In genomic region chr14:90561031-90561430, GRCh38 we compare ENCODE assay signal across 16 cellular contexts.
A peak's percentile ranks its signal among the peaks of the same experiment; 100 is the strongest.
DNase-seq lines count a peak whose midpoint lies in the region; ATAC-seq and TF ChIP-seq lines count a peak whose summit lies in the region.
"Had no signal": no experiment of that assay in that cellular context is flagged by ENCODE, and none has a peak within 500 bp of the region (broad histone marks: within the 10 kb centered on the region; RNA-seq: fewer than 3 reads in every experiment).

No MANE protein-coding gene starts in this region.

- H4K91ac ChIP-seq in mesenchymal stem cell (ENCODE audit: low read length), result no peak overlapping the region

- no peak overlapping the region for H3K23ac ChIP-seq in mesenchymal stem cell (ENCODE audit: low read length in 2 of 2)

- H2BK120ac ChIP-seq in mesenchymal stem cell (ENCODE audit: low read depth, low read length), result no peak overlapping the region

- H3K36me3 ChIP-seq in BLaER1 (peaks cover 20% of the 10 kb centered on the region), mesenchymal stem cell (ENCODE audit: control insufficient read depth in 1 of 2, insufficient read depth in 2 of 2, low read depth in 1 of 2, low read length in 2 of 2) (peaks cover 13 to 17% of the 10 kb centered on the region in 2 experiments)
- H3K36me3 ChIP-seq: Peyer's patch had no signal

- no peak overlapping the region for H3K4me3 ChIP-seq in BLaER1
- no peak overlapping the region for H3K4me3 ChIP-seq in mesenchymal stem cell (ENCODE audit: insufficient read depth in 1 of 2, low read depth in 1 of 2, low read length in 2 of 2)
- H3K4me3 ChIP-seq: GM12878, Peyer's patch had no signal

- H3K4me1 Mint-ChIP-seq in nephron progenitor cell (peaks cover 21% of the 10 kb centered on the region), immature natural killer cell (no peaks in the 10 kb centered on the region)
- H3K4me1 Mint-ChIP-seq: IgD-negative memory B cell had no signal

- no peaks in the 10 kb centered on the region for H3K9me3 Mint-ChIP-seq in nephron progenitor cell
- no peaks in the 10 kb centered on the region for H3K9me3 Mint-ChIP-seq in activated naive CD4-positive, alpha-beta T cell treated with anti-CD3 and anti-CD28 coated beads, Interleukin-2, amount 50 U/mL, for 72 hours
- H3K9me3 Mint-ChIP-seq in immature natural killer cell, result no peaks in the 10 kb centered on the region

- no peak overlapping the region for H4K8ac ChIP-seq in mesenchymal stem cell (ENCODE audit: low read length)

- H3K14ac ChIP-seq in mesenchymal stem cell (ENCODE audit: low read length in 2 of 2), result no peak overlapping the region

- DNase-seq in NCI-H146 (lab: John Stamatoyannopoulos, UW), result peak; percentile 50
- no peak for DNase-seq in NCI-H146 treated with DMSO at 0.1 percent for 48 hours (lab: John Stamatoyannopoulos, UW; ENCODE audit: unreplicated experiment)
- DNase-seq in caudate nucleus (lab: John Stamatoyannopoulos, UW), result no peak
- DNase-seq in nephron progenitor cell, result no peak
- no peak for DNase-seq in activated naive CD4-positive, alpha-beta T cell treated with anti-CD3 and anti-CD28 coated beads, Interleukin-2, amount 50 U/mL, for 72 hours (ENCODE audit: low spot score in 2 of 2)
- no peak for DNase-seq in mesenchymal stem cell
- no peak for DNase-seq in immature natural killer cell
- DNase-seq: COR-L47, NCI-H446 treated with DMSO at 0.1 percent for 48 hours, NCI-H748 treated with DMSO at 0.1 percent for 48 hours, Peyer's patch, SHP77 had no signal

- H2BK5ac ChIP-seq in mesenchymal stem cell (ENCODE audit: low read depth, low read length, poor library complexity, severe bottlenecking), result no peak overlapping the region

- no peak overlapping the region for H3K4me3 Mint-ChIP-seq in nephron progenitor cell
- no peak overlapping the region for H3K4me3 Mint-ChIP-seq in immature natural killer cell
- H3K4me3 Mint-ChIP-seq: IgD-negative memory B cell had no signal

- no peaks in the 10 kb centered on the region for H3K27me3 Mint-ChIP-seq in nephron progenitor cell (ENCODE audit: low read depth, poor library complexity)
- H3K27me3 Mint-ChIP-seq in immature natural killer cell (ENCODE audit: low read depth in 3 of 3), result peaks cover 2% of the 10 kb centered on the region in 3 donors
- H3K27me3 Mint-ChIP-seq: IgD-negative memory B cell had no signal

- H2BK15ac ChIP-seq in mesenchymal stem cell (ENCODE audit: low read depth, poor library complexity, severe bottlenecking), result no peak overlapping the region

- H3K4me2 ChIP-seq in BLaER1, result peak overlapping the region; percentile 22
- H3K4me2 ChIP-seq in mesenchymal stem cell (ENCODE audit: low read length, poor library complexity, severe bottlenecking), result no peak overlapping the region

- no peak overlapping the region for H2AK5ac ChIP-seq in mesenchymal stem cell (ENCODE audit: low read length, severe bottlenecking)

- 82% methylated on average over 10 of the region's 10 CpGs for WGBS in mesenchymal stem cell

- no peak for TF ChIP-seq CTCF in nephron progenitor cell (IDR thresholded peaks at IDR 0.05)

- no peak for ATAC-seq in activated naive CD4-positive, alpha-beta T cell treated with anti-CD3 and anti-CD28 coated beads, Interleukin-2, amount 50 U/mL, for 72 hours
- ATAC-seq: GM12878 had no signal

- H3K27ac ChIP-seq in BLaER1 (no peak overlapping the region), caudate nucleus (ENCODE audit: low read depth, low read length) (peak overlapping the region; percentile 2), mesenchymal stem cell (ENCODE audit: low read length, poor library complexity, severe bottlenecking) (no peak overlapping the region)
- H3K27ac ChIP-seq: 22Rv1, Peyer's patch had no signal

- no peak overlapping the region for H2BK12ac ChIP-seq in mesenchymal stem cell (ENCODE audit: low read length in 2 of 2)

- H3K27ac Mint-ChIP-seq in nephron progenitor cell, result peak overlapping the region; percentile 27
- H3K27ac Mint-ChIP-seq in activated naive CD4-positive, alpha-beta T cell treated with anti-CD3 and anti-CD28 coated beads, Interleukin-2, amount 50 U/mL, for 72 hours, result peak overlapping the region in 1 of 2 donors; percentile 22
- H3K27ac Mint-ChIP-seq in immature natural killer cell, result no peak overlapping the region

- H3K18ac ChIP-seq in mesenchymal stem cell (ENCODE audit: low read depth in 1 of 2, low read length in 2 of 2), result no peak overlapping the region

- no peaks in the 10 kb centered on the region for H4K20me1 ChIP-seq in BLaER1

- H3K27me3 ChIP-seq in BLaER1 (no peaks in the 10 kb centered on the region), mesenchymal stem cell (ENCODE audit: control insufficient read depth in 1 of 2, insufficient read depth in 1 of 2, low read length in 2 of 2) (no peaks in the 10 kb centered on the region)
- H3K27me3 ChIP-seq: Peyer's patch had no signal

- peaks cover 63% of the 10 kb centered on the region for H3K4me1 ChIP-seq in BLaER1
- H3K4me1 ChIP-seq in mesenchymal stem cell (ENCODE audit: control insufficient read depth, insufficient read depth, low read depth, low read length), result peaks cover 11% of the 10 kb centered on the region

- no peak overlapping the region for H3K9ac ChIP-seq in BLaER1
- no peak overlapping the region for H3K9ac ChIP-seq in mesenchymal stem cell (ENCODE audit: low read length)

- H2AFZ ChIP-seq in mesenchymal stem cell (ENCODE audit: low read depth, low read length), result no peak overlapping the region

- H3K9me3 ChIP-seq in BLaER1 (no peaks in the 10 kb centered on the region), mesenchymal stem cell (ENCODE audit: control insufficient read depth, low read length) (no peaks in the 10 kb centered on the region)
- H3K9me3 ChIP-seq: Peyer's patch had no signal

- H3K36me3 Mint-ChIP-seq in nephron progenitor cell (ENCODE audit: low read depth) (peaks cover 5% of the 10 kb centered on the region), immature natural killer cell (no peaks in the 10 kb centered on the region)
- H3K36me3 Mint-ChIP-seq in activated naive CD4-positive, alpha-beta T cell treated with anti-CD3 and anti-CD28 coated beads, Interleukin-2, amount 50 U/mL, for 72 hours, result no peaks in the 10 kb centered on the region
- H3K36me3 Mint-ChIP-seq: IgD-negative memory B cell had no signal

- peaks cover 1% of the 10 kb centered on the region for H3K79me1 ChIP-seq in mesenchymal stem cell (replicated peaks; ENCODE audit: low read length, poor library complexity, severe bottlenecking)

- H3K4ac ChIP-seq in mesenchymal stem cell (ENCODE audit: low read depth in 1 of 2, low read length in 2 of 2), result no peak overlapping the region
